In genomic region chr3:132509096-132509495, GRCh38 we compare ENCODE assay signal across 25 cellular contexts.
"Had no signal": no experiment of that assay in that cellular context is flagged by ENCODE, and none has a peak within 500 bp of the region (broad histone marks: within the 10 kb centered on the region; RNA-seq: fewer than 3 reads in every experiment).

No MANE protein-coding gene starts in this region.

- H3K9ac ChIP-seq: neural progenitor cell, parathyroid adenoma had no signal

- H3K9me3 ChIP-seq: heart right ventricle, left lung, lower lobe of right lung, spleen, tibial nerve had no signal

- DNase-seq: activated CD4-positive, alpha-beta T cell treated with anti-CD3 and anti-CD28 coated beads for 36 hours; activated CD4-positive, CD25-positive, alpha-beta regulatory T cell; activated CD8-positive, alpha-beta memory T cell treated with anti-CD3 and anti-CD28 coated beads, Interleukin-2, amount 50 U/mL, for 48 hours; activated gamma-delta T cell treated with Interleukin-2 at 50 U/mL for 16 hours; activated naive CD4-positive, alpha-beta T cell treated with anti-CD3 and anti-CD28 coated beads, Interleukin-2, amount 50 U/mL, for 16 hours; activated T-cell treated with anti-CD3 and anti-CD28 coated beads, Interleukin-2, amount 50 U/mL, for 4 hours; amygdala; cortex of kidney; effector memory CD8-positive, alpha-beta T cell; foreskin melanocyte; heart right ventricle; kidney glomerular epithelial cell; left lung; lower lobe of right lung; mesendoderm; natural killer cell; occipital lobe; right cardiac atrium; spleen; stimulated activated naive CD4-positive, alpha-beta T cell treated with Interleukin-2 at 50 U/mL for 16 hours; T-helper 9 cell had no signal

- H3K4me1 ChIP-seq: heart right ventricle, left lung, lower lobe of right lung, neural progenitor cell, parathyroid adenoma, spleen, tibial nerve had no signal

- ATAC-seq: activated CD4-positive, alpha-beta T cell treated with anti-CD3 and anti-CD28 coated beads for 36 hours; activated T-cell treated with anti-CD3 and anti-CD28 coated beads, Interleukin-2, amount 50 U/mL, for 4 hours; activated T-helper 17 cell treated with anti-CD3 and anti-CD28 coated beads, Interleukin-2, amount 50 U/mL, for 72 hours; effector memory CD8-positive, alpha-beta T cell; heart right ventricle; left lung; lower lobe of right lung; natural killer cell; right cardiac atrium had no signal

- H3K27me3 ChIP-seq: heart right ventricle, left lung, neural progenitor cell, spleen, tibial nerve had no signal

- H3K4me2 ChIP-seq: neural progenitor cell had no signal

- H2AFZ ChIP-seq: neural progenitor cell, parathyroid adenoma had no signal

- H3K4me3 ChIP-seq: heart right ventricle, left lung, lower lobe of right lung, neural progenitor cell, spleen, tibial nerve had no signal

- H3K79me2 ChIP-seq: parathyroid adenoma had no signal

- H3K27ac ChIP-seq: heart right ventricle, left lung, lower lobe of right lung, neural progenitor cell, parathyroid adenoma, spleen, tibial nerve had no signal
